In the genomic region with DNA sequence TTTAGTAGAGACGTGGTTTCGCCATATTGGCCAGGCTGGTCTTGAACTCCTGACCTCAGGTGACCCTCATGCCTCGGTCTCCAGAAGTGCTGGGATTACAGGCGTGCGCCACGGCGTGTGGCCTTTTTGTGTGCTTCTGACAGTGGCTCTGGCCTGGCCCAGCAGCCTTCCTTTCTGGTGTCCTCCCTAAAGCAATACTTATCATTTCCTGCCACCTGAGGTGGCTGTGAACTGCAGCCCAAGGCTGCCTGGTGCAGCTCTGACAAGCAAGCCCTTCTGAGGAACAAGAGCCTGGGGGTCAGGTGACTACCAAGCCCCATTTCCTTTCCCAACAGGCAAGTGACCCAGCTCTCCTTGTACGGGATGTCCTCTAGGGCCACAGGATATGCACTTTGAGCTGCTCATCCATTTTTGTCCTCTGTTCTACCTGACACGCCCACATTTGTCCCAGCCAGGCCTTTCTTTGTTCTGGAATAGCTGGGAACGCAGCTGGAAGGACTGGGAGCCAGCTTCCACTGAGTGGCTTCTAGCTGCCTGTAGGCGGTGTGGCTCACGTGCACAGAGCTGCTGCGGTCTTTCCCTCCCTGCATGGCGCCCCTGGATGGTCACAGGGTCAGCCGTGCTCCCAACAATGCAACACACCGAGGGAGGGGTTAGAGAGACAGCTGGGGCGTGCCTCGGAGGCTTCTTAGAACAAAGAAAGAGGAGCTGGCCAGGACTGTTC, we compare ENCODE assay signal across 1 cellular context.
TF ChIP-seq lines count a peak whose summit lies in the region.

No MANE protein-coding gene starts in this region.

TF ChIP-seq in K562, 482 proteins besides CTCF, POLR2A, EP300 and RAD21 (continued from another document and continues in another):
- TF ChIP-seq, protein P1, sequence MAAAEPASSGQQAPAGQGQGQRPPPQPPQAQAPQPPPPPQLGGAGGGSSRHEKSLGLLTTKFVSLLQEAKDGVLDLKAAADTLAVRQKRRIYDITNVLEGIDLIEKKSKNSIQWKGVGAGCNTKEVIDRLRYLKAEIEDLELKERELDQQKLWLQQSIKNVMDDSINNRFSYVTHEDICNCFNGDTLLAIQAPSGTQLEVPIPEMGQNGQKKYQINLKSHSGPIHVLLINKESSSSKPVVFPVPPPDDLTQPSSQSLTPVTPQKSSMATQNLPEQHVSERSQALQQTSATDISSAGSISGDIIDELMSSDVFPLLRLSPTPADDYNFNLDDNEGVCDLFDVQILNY (CRISPR knock-in tag; IDR thresholded peaks at IDR 0.05), result no peak
- TF ChIP-seq XRCC3 (IDR thresholded peaks at IDR 0.05) (no peak), ZNF274 (IDR thresholded peaks at IDR 0.05; ENCODE audit: borderline replicate concordance, low read depth, low read length) (no peak), SMAD3 (CRISPR knock-in tag; conservative IDR thresholded peaks at IDR 0.05) (no peak), ZNF165 (CRISPR knock-in tag; IDR thresholded peaks at IDR 0.05; ENCODE audit: borderline replicate concordance) (no peak), SMARCB1 (IDR thresholded peaks at IDR 0.05; ENCODE audit: insufficient read length, low read depth) (no peak), GTF2A2 (tag; IDR thresholded peaks at IDR 0.05) (no peak), FIP1L1 (IDR thresholded peaks at IDR 0.05; ENCODE audit: low read depth, low read length, poor library complexity, severe bottlenecking) (no peak), ZNF146 (CRISPR knock-in tag; IDR thresholded peaks at IDR 0.05; ENCODE audit: unreplicated experiment) (no peak), CC2D1A (IDR thresholded peaks at IDR 0.05) (no peak), NR4A1 (CRISPR knock-in tag; IDR thresholded peaks at IDR 0.05) (no peak), NR4A1 (tag; IDR thresholded peaks at IDR 0.05) (peak; percentile 71), PHF20 (IDR thresholded peaks at IDR 0.05; ENCODE audit: partially characterized antibody) (no peak), TCF7 (IDR thresholded peaks at IDR 0.05; ENCODE audit: borderline replicate concordance) (no peak), NFRKB (IDR thresholded peaks at IDR 0.05; ENCODE audit: low read depth) (0 out of 2 replicates have a peak, but pooled peaks have one; percentile 31), SMAD1 (IDR thresholded peaks at IDR 0.05; ENCODE audit: low read depth, low read length, partially characterized antibody) (no peak), TSC22D4 (tag; IDR thresholded peaks at IDR 0.05) (no peak), HMG20B (CRISPR knock-in tag; IDR thresholded peaks at IDR 0.05) (no peak), ZNF57 (CRISPR knock-in tag; IDR thresholded peaks at IDR 0.05) (no peak), POLR3G (IDR thresholded peaks at IDR 0.05; ENCODE audit: extremely low read depth, insufficient read length, insufficient replicate concordance) (no peak), RHOXF2B (CRISPR knock-in tag; conservative IDR thresholded peaks at IDR 0.05) (no peak), TRIM24 (IDR thresholded peaks at IDR 0.05) (peak; percentile 58 to 63; a peak in 2 of 4 replicates), HDGF (IDR thresholded peaks at IDR 0.05) (no peak), KAT7 (CRISPR knock-in tag; IDR thresholded peaks at IDR 0.05; ENCODE audit: borderline replicate concordance) (peak; percentile 73; the same call in 1 of the 2 replicates), NCOA6 (IDR thresholded peaks at IDR 0.05) (no peak), NFYB (IDR thresholded peaks at IDR 0.05; ENCODE audit: extremely low read depth, insufficient read length) (no peak), TOE1 (IDR thresholded peaks at IDR 0.05; ENCODE audit: borderline replicate concordance) (peak; percentile 89), TOE1 (CRISPR knock-in tag; IDR thresholded peaks at IDR 0.05; ENCODE audit: borderline replicate concordance, low read depth) (no peak), NCOR1 (IDR thresholded peaks at IDR 0.05) (peak; percentile 85), ESRRB (CRISPR knock-in tag; IDR thresholded peaks at IDR 0.05; ENCODE audit: borderline replicate concordance) (no peak), MBD2 (IDR thresholded peaks at IDR 0.05; ENCODE audit: borderline replicate concordance, low read depth) (no peak)
- TF ChIP-seq, protein P2, sequence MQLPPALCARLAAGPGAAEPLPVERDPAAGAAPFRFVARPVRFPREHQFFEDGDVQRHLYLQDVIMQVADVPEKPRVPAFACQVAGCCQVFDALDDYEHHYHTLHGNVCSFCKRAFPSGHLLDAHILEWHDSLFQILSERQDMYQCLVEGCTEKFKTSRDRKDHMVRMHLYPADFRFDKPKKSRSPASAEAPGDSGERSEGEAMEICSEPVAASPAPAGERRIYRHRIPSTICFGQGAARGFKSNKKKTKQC (CRISPR knock-in tag; IDR thresholded peaks at IDR 0.05), result no peak
- TF ChIP-seq, protein P3, sequence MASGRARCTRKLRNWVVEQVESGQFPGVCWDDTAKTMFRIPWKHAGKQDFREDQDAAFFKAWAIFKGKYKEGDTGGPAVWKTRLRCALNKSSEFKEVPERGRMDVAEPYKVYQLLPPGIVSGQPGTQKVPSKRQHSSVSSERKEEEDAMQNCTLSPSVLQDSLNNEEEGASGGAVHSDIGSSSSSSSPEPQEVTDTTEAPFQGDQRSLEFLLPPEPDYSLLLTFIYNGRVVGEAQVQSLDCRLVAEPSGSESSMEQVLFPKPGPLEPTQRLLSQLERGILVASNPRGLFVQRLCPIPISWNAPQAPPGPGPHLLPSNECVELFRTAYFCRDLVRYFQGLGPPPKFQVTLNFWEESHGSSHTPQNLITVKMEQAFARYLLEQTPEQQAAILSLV (tag; IDR thresholded peaks at IDR 0.05), result no peak
- TF ChIP-seq, protein P4, sequence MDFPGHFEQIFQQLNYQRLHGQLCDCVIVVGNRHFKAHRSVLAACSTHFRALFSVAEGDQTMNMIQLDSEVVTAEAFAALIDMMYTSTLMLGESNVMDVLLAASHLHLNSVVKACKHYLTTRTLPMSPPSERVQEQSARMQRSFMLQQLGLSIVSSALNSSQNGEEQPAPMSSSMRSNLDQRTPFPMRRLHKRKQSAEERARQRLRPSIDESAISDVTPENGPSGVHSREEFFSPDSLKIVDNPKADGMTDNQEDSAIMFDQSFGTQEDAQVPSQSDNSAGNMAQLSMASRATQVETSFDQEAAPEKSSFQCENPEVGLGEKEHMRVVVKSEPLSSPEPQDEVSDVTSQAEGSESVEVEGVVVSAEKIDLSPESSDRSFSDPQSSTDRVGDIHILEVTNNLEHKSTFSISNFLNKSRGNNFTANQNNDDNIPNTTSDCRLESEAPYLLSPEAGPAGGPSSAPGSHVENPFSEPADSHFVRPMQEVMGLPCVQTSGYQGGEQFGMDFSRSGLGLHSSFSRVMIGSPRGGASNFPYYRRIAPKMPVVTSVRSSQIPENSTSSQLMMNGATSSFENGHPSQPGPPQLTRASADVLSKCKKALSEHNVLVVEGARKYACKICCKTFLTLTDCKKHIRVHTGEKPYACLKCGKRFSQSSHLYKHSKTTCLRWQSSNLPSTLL (IDR thresholded peaks at IDR 0.05), result no peak
- TF ChIP-seq, protein P5, sequence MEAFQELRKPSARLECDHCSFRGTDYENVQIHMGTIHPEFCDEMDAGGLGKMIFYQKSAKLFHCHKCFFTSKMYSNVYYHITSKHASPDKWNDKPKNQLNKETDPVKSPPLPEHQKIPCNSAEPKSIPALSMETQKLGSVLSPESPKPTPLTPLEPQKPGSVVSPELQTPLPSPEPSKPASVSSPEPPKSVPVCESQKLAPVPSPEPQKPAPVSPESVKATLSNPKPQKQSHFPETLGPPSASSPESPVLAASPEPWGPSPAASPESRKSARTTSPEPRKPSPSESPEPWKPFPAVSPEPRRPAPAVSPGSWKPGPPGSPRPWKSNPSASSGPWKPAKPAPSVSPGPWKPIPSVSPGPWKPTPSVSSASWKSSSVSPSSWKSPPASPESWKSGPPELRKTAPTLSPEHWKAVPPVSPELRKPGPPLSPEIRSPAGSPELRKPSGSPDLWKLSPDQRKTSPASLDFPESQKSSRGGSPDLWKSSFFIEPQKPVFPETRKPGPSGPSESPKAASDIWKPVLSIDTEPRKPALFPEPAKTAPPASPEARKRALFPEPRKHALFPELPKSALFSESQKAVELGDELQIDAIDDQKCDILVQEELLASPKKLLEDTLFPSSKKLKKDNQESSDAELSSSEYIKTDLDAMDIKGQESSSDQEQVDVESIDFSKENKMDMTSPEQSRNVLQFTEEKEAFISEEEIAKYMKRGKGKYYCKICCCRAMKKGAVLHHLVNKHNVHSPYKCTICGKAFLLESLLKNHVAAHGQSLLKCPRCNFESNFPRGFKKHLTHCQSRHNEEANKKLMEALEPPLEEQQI (IDR thresholded peaks at IDR 0.05), result no peak
- TF ChIP-seq, protein P6, sequence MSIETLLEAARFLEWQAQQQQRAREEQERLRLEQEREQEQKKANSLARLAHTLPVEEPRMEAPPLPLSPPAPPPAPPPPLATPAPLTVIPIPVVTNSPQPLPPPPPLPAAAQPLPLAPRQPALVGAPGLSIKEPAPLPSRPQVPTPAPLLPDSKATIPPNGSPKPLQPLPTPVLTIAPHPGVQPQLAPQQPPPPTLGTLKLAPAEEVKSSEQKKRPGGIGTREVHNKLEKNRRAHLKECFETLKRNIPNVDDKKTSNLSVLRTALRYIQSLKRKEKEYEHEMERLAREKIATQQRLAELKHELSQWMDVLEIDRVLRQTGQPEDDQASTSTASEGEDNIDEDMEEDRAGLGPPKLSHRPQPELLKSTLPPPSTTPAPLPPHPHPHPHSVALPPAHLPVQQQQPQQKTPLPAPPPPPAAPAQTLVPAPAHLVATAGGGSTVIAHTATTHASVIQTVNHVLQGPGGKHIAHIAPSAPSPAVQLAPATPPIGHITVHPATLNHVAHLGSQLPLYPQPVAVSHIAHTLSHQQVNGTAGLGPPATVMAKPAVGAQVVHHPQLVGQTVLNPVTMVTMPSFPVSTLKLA (conservative IDR thresholded peaks at IDR 0.05), result peak in 1 of 2 experiments; percentile 84
- TF ChIP-seq, protein P7, sequence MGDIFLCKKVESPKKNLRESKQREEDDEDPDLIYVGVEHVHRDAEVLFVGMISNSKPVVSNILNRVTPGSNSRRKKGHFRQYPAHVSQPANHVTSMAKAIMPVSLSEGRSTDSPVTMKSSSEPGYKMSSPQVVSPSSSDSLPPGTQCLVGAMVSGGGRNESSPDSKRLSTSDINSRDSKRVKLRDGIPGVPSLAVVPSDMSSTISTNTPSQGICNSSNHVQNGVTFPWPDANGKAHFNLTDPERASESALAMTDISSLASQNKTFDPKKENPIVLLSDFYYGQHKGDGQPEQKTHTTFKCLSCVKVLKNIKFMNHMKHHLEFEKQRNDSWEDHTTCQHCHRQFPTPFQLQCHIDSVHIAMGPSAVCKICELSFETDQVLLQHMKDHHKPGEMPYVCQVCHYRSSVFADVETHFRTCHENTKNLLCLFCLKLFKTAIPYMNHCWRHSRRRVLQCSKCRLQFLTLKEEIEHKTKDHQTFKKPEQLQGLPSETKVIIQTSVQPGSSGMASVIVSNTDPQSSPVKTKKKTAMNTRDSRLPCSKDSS (IDR thresholded peaks at IDR 0.05; ENCODE audit: low read depth, partially characterized antibody), result no peak
- TF ChIP-seq, protein P8, sequence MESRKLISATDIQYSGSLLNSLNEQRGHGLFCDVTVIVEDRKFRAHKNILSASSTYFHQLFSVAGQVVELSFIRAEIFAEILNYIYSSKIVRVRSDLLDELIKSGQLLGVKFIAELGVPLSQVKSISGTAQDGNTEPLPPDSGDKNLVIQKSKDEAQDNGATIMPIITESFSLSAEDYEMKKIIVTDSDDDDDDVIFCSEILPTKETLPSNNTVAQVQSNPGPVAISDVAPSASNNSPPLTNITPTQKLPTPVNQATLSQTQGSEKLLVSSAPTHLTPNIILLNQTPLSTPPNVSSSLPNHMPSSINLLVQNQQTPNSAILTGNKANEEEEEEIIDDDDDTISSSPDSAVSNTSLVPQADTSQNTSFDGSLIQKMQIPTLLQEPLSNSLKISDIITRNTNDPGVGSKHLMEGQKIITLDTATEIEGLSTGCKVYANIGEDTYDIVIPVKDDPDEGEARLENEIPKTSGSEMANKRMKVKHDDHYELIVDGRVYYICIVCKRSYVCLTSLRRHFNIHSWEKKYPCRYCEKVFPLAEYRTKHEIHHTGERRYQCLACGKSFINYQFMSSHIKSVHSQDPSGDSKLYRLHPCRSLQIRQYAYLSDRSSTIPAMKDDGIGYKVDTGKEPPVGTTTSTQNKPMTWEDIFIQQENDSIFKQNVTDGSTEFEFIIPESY (CRISPR knock-in tag; IDR thresholded peaks at IDR 0.05), result 0 out of 2 replicates have a peak, but pooled peaks have one; percentile 49
- TF ChIP-seq, protein P9, sequence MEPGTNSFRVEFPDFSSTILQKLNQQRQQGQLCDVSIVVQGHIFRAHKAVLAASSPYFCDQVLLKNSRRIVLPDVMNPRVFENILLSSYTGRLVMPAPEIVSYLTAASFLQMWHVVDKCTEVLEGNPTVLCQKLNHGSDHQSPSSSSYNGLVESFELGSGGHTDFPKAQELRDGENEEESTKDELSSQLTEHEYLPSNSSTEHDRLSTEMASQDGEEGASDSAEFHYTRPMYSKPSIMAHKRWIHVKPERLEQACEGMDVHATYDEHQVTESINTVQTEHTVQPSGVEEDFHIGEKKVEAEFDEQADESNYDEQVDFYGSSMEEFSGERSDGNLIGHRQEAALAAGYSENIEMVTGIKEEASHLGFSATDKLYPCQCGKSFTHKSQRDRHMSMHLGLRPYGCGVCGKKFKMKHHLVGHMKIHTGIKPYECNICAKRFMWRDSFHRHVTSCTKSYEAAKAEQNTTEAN (CRISPR knock-in tag; IDR thresholded peaks at IDR 0.05), result no peak
- TF ChIP-seq, protein P10, sequence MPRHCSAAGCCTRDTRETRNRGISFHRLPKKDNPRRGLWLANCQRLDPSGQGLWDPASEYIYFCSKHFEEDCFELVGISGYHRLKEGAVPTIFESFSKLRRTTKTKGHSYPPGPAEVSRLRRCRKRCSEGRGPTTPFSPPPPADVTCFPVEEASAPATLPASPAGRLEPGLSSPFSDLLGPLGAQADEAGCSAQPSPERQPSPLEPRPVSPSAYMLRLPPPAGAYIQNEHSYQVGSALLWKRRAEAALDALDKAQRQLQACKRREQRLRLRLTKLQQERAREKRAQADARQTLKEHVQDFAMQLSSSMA (CRISPR knock-in tag; IDR thresholded peaks at IDR 0.05), result peak; percentile 95
- TF ChIP-seq, protein P11, sequence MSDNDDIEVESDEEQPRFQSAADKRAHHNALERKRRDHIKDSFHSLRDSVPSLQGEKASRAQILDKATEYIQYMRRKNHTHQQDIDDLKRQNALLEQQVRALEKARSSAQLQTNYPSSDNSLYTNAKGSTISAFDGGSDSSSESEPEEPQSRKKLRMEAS (CRISPR knock-in tag; IDR thresholded peaks at IDR 0.05), result peak; percentile 82
- TF ChIP-seq, protein P12, sequence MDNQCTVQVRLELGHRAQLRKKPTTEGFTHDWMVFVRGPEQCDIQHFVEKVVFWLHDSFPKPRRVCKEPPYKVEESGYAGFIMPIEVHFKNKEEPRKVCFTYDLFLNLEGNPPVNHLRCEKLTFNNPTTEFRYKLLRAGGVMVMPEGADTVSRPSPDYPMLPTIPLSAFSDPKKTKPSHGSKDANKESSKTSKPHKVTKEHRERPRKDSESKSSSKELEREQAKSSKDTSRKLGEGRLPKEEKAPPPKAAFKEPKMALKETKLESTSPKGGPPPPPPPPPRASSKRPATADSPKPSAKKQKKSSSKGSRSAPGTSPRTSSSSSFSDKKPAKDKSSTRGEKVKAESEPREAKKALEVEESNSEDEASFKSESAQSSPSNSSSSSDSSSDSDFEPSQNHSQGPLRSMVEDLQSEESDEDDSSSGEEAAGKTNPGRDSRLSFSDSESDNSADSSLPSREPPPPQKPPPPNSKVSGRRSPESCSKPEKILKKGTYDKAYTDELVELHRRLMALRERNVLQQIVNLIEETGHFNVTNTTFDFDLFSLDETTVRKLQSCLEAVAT (IDR thresholded peaks at IDR 0.05), result no peak
